ENCODE assay signal across 2 cellular contexts in the genomic region with DNA sequence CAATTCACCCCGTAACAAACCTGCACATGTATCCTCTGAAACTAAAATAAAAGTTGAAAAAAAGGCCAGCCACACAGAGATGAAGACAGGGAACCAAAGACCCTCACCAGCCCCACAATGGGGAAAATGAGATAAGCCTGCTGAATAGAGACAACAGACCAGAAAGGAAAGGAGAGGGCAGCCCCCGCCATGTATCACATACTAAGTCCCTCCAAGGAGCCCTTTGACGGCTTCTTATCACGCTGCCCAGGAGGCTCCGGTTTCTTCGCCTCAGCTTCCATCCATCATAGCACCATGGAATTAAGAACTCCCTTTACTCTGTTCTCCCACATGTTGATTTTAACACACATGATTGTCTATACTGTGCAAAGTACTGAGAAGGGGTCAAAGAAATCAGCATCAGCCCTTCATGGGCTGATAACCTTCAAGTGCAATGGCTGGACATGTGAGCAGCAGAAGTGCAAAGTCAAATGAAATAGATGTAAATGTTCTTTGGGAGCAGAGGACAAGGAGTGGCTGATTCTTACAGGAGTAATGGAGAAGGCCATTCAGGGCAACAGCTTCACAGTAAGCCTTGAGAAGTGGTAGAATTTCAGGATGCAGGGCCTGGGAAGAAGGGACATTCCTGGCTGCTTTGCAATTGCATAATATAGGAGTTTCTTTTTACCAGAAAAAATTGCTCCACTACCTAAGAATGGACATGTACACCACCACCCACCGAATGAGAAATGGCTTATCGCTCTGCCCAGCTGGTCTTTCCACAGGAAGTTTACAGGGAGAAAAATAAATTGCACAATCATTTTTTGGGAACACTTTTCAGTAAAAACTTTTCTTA.
TF ChIP-seq lines count a peak whose summit lies in the region.

No MANE protein-coding gene starts in this region.

TF ChIP-seq in liver, 16 proteins besides CTCF, POLR2A, EP300 and RAD21 (continued from another document):
- TF ChIP-seq, protein P1, sequence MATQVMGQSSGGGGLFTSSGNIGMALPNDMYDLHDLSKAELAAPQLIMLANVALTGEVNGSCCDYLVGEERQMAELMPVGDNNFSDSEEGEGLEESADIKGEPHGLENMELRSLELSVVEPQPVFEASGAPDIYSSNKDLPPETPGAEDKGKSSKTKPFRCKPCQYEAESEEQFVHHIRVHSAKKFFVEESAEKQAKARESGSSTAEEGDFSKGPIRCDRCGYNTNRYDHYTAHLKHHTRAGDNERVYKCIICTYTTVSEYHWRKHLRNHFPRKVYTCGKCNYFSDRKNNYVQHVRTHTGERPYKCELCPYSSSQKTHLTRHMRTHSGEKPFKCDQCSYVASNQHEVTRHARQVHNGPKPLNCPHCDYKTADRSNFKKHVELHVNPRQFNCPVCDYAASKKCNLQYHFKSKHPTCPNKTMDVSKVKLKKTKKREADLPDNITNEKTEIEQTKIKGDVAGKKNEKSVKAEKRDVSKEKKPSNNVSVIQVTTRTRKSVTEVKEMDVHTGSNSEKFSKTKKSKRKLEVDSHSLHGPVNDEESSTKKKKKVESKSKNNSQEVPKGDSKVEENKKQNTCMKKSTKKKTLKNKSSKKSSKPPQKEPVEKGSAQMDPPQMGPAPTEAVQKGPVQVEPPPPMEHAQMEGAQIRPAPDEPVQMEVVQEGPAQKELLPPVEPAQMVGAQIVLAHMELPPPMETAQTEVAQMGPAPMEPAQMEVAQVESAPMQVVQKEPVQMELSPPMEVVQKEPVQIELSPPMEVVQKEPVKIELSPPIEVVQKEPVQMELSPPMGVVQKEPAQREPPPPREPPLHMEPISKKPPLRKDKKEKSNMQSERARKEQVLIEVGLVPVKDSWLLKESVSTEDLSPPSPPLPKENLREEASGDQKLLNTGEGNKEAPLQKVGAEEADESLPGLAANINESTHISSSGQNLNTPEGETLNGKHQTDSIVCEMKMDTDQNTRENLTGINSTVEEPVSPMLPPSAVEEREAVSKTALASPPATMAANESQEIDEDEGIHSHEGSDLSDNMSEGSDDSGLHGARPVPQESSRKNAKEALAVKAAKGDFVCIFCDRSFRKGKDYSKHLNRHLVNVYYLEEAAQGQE (IDR thresholded peaks at IDR 0.05), result no peak
- TF ChIP-seq, protein P2, sequence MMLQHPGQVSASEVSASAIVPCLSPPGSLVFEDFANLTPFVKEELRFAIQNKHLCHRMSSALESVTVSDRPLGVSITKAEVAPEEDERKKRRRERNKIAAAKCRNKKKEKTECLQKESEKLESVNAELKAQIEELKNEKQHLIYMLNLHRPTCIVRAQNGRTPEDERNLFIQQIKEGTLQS (IDR thresholded peaks at IDR 0.05), result no peak
- TF ChIP-seq, protein P3, sequence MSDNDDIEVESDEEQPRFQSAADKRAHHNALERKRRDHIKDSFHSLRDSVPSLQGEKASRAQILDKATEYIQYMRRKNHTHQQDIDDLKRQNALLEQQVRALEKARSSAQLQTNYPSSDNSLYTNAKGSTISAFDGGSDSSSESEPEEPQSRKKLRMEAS (IDR thresholded peaks at IDR 0.05), result no peak
- TF ChIP-seq RXRA (IDR thresholded peaks at IDR 0.05) (peak in 1 of 2 donors; percentile 32), SP1 (IDR thresholded peaks at IDR 0.05) (peak; percentile 24), NR2F2 (IDR thresholded peaks at IDR 0.05) (no peak), GABPA (IDR thresholded peaks at IDR 0.05 in 1 of 2, conservative IDR thresholded peaks at IDR 0.05 in 1 of 2) (peak in 1 of 2 donors; percentile 22), EGR1 (IDR thresholded peaks at IDR 0.05; ENCODE audit: low read depth in 2 of 2) (peak in 1 of 2 donors; percentile 10), FOXA1 (IDR thresholded peaks at IDR 0.05) (no peak), HNF4A (conservative IDR thresholded peaks at IDR 0.05) (no peak), JUND (IDR thresholded peaks at IDR 0.05) (no peak)
- TF ChIP-seq, protein P4, sequence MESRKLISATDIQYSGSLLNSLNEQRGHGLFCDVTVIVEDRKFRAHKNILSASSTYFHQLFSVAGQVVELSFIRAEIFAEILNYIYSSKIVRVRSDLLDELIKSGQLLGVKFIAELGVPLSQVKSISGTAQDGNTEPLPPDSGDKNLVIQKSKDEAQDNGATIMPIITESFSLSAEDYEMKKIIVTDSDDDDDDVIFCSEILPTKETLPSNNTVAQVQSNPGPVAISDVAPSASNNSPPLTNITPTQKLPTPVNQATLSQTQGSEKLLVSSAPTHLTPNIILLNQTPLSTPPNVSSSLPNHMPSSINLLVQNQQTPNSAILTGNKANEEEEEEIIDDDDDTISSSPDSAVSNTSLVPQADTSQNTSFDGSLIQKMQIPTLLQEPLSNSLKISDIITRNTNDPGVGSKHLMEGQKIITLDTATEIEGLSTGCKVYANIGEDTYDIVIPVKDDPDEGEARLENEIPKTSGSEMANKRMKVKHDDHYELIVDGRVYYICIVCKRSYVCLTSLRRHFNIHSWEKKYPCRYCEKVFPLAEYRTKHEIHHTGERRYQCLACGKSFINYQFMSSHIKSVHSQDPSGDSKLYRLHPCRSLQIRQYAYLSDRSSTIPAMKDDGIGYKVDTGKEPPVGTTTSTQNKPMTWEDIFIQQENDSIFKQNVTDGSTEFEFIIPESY (IDR thresholded peaks at IDR 0.05), result no peak

TF ChIP-seq in HepG2, 621 proteins besides CTCF, POLR2A, EP300 and RAD21 (continued from another document):
- TF ChIP-seq, protein P5, sequence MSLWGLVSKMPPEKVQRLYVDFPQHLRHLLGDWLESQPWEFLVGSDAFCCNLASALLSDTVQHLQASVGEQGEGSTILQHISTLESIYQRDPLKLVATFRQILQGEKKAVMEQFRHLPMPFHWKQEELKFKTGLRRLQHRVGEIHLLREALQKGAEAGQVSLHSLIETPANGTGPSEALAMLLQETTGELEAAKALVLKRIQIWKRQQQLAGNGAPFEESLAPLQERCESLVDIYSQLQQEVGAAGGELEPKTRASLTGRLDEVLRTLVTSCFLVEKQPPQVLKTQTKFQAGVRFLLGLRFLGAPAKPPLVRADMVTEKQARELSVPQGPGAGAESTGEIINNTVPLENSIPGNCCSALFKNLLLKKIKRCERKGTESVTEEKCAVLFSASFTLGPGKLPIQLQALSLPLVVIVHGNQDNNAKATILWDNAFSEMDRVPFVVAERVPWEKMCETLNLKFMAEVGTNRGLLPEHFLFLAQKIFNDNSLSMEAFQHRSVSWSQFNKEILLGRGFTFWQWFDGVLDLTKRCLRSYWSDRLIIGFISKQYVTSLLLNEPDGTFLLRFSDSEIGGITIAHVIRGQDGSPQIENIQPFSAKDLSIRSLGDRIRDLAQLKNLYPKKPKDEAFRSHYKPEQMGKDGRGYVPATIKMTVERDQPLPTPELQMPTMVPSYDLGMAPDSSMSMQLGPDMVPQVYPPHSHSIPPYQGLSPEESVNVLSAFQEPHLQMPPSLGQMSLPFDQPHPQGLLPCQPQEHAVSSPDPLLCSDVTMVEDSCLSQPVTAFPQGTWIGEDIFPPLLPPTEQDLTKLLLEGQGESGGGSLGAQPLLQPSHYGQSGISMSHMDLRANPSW (CRISPR knock-in tag; IDR thresholded peaks at IDR 0.05; ENCODE audit: borderline replicate concordance), result no peak
- TF ChIP-seq ZSCAN29 (CRISPR knock-in tag; conservative IDR thresholded peaks at IDR 0.05) (no peak), ZNF431 (CRISPR knock-in tag; IDR thresholded peaks at IDR 0.05; ENCODE audit: borderline replicate concordance, low read depth) (no peak), YEATS4 (CRISPR knock-in tag; IDR thresholded peaks at IDR 0.05; ENCODE audit: borderline replicate concordance) (no peak), ZNF616 (CRISPR knock-in tag; IDR thresholded peaks at IDR 0.05; ENCODE audit: low read depth) (no peak), EZH2 (conservative IDR thresholded peaks at IDR 0.05; ENCODE audit: low read depth, low read length) (no peak), ZFAT (CRISPR knock-in tag; conservative IDR thresholded peaks at IDR 0.05) (no peak)
- TF ChIP-seq, protein P6, sequence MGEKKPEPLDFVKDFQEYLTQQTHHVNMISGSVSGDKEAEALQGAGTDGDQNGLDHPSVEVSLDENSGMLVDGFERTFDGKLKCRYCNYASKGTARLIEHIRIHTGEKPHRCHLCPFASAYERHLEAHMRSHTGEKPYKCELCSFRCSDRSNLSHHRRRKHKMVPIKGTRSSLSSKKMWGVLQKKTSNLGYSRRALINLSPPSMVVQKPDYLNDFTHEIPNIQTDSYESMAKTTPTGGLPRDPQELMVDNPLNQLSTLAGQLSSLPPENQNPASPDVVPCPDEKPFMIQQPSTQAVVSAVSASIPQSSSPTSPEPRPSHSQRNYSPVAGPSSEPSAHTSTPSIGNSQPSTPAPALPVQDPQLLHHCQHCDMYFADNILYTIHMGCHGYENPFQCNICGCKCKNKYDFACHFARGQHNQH (CRISPR knock-in tag; IDR thresholded peaks at IDR 0.05), result no peak
